In the genomic region with DNA sequence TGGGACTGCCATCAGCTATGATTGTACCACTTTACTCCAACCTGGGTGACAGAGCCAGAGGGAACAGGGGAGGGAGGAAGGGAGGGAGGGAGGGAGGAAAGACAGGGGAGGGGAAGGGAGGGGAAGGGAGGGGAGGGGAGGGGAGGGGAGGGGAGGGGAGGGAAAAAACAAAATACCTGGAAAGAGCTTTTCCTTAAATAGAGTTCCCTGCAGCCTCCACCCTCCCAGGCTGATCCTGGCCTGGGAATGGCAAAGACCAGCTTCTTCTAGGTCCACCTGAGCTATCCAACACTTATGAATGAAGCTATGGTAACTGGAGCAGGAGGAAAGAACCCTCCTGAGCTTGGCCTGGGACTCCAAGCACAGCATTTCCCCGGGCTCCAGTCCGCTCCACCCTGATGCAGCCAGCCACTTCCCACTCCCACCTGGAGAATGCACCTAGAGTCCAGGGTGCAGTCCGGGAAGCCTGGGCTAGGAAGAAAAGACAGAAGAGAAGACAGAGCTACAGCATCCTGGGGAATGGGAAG, we compare ENCODE assay signal across 1 cellular context.
A peak's percentile ranks its signal among the peaks of the same experiment; 100 is the strongest.
TF ChIP-seq lines count a peak whose summit lies in the region.

No MANE protein-coding gene starts in this region.

TF ChIP-seq in K562, 482 proteins besides CTCF, POLR2A, EP300 and RAD21:
- TF ChIP-seq SMARCA4 (IDR thresholded peaks at IDR 0.05) (no peak), PCBP1 (IDR thresholded peaks at IDR 0.05; ENCODE audit: low read depth, low read length, poor library complexity, severe bottlenecking) (peak; percentile 43), SMC3 (conservative IDR thresholded peaks at IDR 0.05; ENCODE audit: insufficient read depth, low read depth, low read length) (no peak)
TF ChIP-seq in K562: peak in this region for 1.
